ENCODE assay signal across 8 cellular contexts in the genomic region with DNA sequence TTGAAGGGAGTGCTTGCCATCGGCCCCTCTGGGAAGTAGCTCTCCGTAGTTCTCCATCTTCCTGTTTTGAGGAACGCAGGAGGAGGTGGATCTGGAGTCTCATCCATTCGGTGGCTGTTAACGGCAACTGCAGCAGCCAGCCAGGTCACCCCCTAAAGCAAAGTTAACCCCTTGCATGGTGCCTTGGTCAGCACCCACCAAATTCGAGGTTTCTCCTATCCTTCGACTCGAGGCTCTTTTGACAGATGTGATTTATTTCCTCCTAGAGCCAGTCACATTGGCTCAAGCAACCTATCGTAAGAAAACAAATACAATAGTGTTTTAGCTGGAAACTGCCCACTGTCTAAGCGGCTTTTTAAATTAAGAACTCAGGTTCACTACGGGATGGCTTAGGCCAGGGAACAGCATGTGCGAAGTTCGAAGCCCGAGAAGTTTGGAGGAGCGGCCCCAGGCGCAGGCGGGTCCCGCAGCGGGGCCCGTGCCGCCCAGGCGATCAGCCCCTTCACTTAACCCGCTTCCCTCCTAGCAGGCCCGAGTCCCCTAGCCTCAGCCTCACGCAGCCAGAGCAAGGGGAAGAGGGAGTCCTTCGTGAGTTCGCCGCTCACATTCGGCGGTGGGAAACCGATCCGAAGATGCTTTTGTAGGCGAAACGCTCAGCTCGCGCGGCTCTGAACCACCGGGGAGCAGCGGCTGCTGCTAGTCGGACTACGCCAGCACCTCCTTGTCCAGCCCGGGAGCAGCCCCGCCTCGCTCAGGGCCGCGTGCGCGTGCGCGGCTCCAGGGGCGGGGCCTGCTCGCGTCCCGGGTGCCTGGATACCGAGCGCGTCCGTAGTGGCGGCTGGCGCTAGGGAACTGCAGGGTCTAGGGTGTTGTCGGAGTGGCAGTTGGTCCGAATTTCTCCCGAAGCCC. TPM values are rescaled to one million over a fixed set of nuclear protein-coding genes. Genes with fewer than 3 reads are reported as not detected.
DNase-seq lines count a peak whose midpoint lies in the region; ATAC-seq and TF ChIP-seq lines count a peak whose summit lies in the region.

A gene (plus strand): TSS at position 797 of the 909 bp plus-strand sequence. CDS start 289 bp downstream, outside the sequence.

- H3K36me3 ChIP-seq in adrenal gland (replicated peaks in 1 of 2) (peaks cover 0 to 13% of the 10 kb centered on the region in 2 donors), heart right ventricle (peaks cover 0 to 25% (median 0%) of the 10 kb centered on the region in 9 donors)

- no peaks in the 10 kb centered on the region for H3K9me3 Mint-ChIP-seq in type B pancreatic cell

- peak within 1 kb of the TSS; percentile 59 for H3K27ac Mint-ChIP-seq in type B pancreatic cell

- H3K4me3 Mint-ChIP-seq in type B pancreatic cell, result peak within 1 kb of the TSS; percentile 90

- H3K27me3 ChIP-seq in adrenal gland (no peaks in the 10 kb centered on the region), heart right ventricle (no peaks in the 10 kb centered on the region)

- H3K4me1 Mint-ChIP-seq in type B pancreatic cell (ENCODE audit: unreplicated experiment), result peaks cover 15% of the 10 kb centered on the region

- peak within 1 kb of the TSS; percentile 34 to 82 (median 79) for H3K27ac ChIP-seq in adrenal gland
- peak within 1 kb of the TSS in 9 of 10 donors; percentile 40 to 81 (median 74) for H3K27ac ChIP-seq in heart right ventricle

- H3K4me1 ChIP-seq in adrenal gland (replicated peaks in 1 of 2), result peaks cover 10 to 20% of the 10 kb centered on the region in 2 donors
- peaks cover 0 to 58% (median 33%) of the 10 kb centered on the region in 9 donors for H3K4me1 ChIP-seq in heart right ventricle

- H3K4me3 ChIP-seq in GM12875 (ENCODE audit: low read depth, low read length), result peak within 1 kb of the TSS; percentile 85
- peak within 1 kb of the TSS; percentile 3 to 70 (median 65) for H3K4me3 ChIP-seq in adrenal gland
- peak within 1 kb of the TSS; percentile 46 to 83 (median 67) for H3K4me3 ChIP-seq in heart right ventricle

- DNase-seq in NCI-H1105 (lab: John Stamatoyannopoulos, UW) (peak; percentile 77), T follicular helper cell (ENCODE audit: low read depth) (peak; percentile 68), adrenal gland (peak; percentile 85 to 92 (median 87)), heart right ventricle (peak; percentile 83 to 90), posterior cingulate gyrus (peak; percentile 79 to 99 (median 89)), type B pancreatic cell (ENCODE audit: extremely low spot score, unreplicated experiment) (peak; percentile 91)

- TF ChIP-seq CTCF in GM12875 (IDR thresholded peaks at IDR 0.05; ENCODE audit: borderline replicate concordance, insufficient read depth, low read depth, low read length) (no peak), adrenal gland (IDR thresholded peaks at IDR 0.05) (no peak), heart right ventricle (IDR thresholded peaks at IDR 0.05) (no peak), type B pancreatic cell (conservative IDR thresholded peaks at IDR 0.05) (no peak)

- H3K9me3 ChIP-seq in adrenal gland (replicated peaks in 1 of 3), result no peaks in the 10 kb centered on the region
- no peaks in the 10 kb centered on the region for H3K9me3 ChIP-seq in heart right ventricle

- intact Hi-C loops in adrenal gland (cut with DNase I) (no loop called here), heart right ventricle (cut with DNase I) (no loop called here), posterior cingulate gyrus (cut with DNase I) (no loop called here)

- peak; percentile 42 to 78 for TF ChIP-seq POLR2A in adrenal gland (IDR thresholded peaks at IDR 0.05)

- ATAC-seq in HG02678 (IDR thresholded peaks at IDR 0.05; ENCODE audit: unreplicated experiment), result peak; percentile 97
- ATAC-seq in heart right ventricle, result peak; percentile 98 to 99 (median 99)

- peaks cover 9% of the 10 kb centered on the region for H3K36me3 Mint-ChIP-seq in type B pancreatic cell

- 1 to 2% (median 1%) methylated on average over 15 to 63 of the region's 63 CpGs for WGBS in adrenal gland, 4 donors
- WGBS in heart right ventricle, 2 donors, result 1% methylated on average over 63 of the region's 63 CpGs

- H3K27me3 Mint-ChIP-seq in type B pancreatic cell, result peaks cover 12% of the 10 kb centered on the region

RNA-seq across cellular contexts. Expression of the gene that starts here (rescaled TPM):
- total RNA-seq in adrenal gland (1 to 10 TPM in 2 of 8 donors, under 1 TPM in 3, not detected in 3; 0.41 to 3.9 (median 0.49) TPM), heart right ventricle (under 1 TPM in 8 of 10 donors, not detected in 2; 0.28 to 0.83 (median 0.32) TPM), type B pancreatic cell (ENCODE audit: low replicate concordance) (0.29 and 2.0 TPM in 2 replicates)
- polyA plus RNA-seq in adrenal gland (under 1 TPM; 0.15 to 0.56 (median 0.24) TPM), heart right ventricle (under 1 TPM; 0.17 to 0.29 TPM)

Comparison
In these comparisons a context has a peak if more than half of its experiments do, and no peak if none do; other contexts are left out.
1. Peak in every context shown above with its lines: DNase-seq, ATAC-seq, H3K4me3 ChIP-seq and H3K27ac ChIP-seq.
2. Peak in DNase-seq, ATAC-seq, H3K4me3 ChIP-seq and H3K27ac ChIP-seq in heart right ventricle; RNA of the gene not detected or under 1 TPM.